23 cellular contexts compared by ENCODE assay signal in genomic region chr5:68418230-68418629, GRCh38.
DNase-seq lines count a peak whose midpoint lies in the region; ATAC-seq and TF ChIP-seq lines count a peak whose summit lies in the region.
"Had no signal": no experiment of that assay in that cellular context is flagged by ENCODE, and none has a peak within 500 bp of the region (broad histone marks: within the 10 kb centered on the region; RNA-seq: fewer than 3 reads in every experiment).

No MANE protein-coding gene starts in this region.

- ATAC-seq in activated CD4-positive, alpha-beta T cell treated with anti-CD3 and anti-CD28 coated beads for 36 hours: no peak
- no peak for ATAC-seq in activated CD8-positive, alpha-beta memory T cell treated with anti-CD3 and anti-CD28 coated beads, Interleukin-2, amount 10 ng/mL, durations not matched to agents 7 days and 5 days
- ATAC-seq in GM18861 (IDR thresholded peaks at IDR 0.05; ENCODE audit: unreplicated experiment): no peak
- ATAC-seq: esophagus mucosa; stimulated activated naive CD8-positive, alpha-beta T cell treated with anti-CD3 and anti-CD28 coated beads, Interleukin-15, amount 100 ng/mL, for 72 hours; T-helper 17 cell had no signal

- H3K36me3 ChIP-seq in sigmoid colon: no peaks in the 10 kb centered on the region
- H3K36me3 ChIP-seq in H7 (replicated peaks; ENCODE audit: control insufficient read depth, insufficient read depth, low read length): no peaks in the 10 kb centered on the region
- H3K36me3 ChIP-seq: HAP-1 had no signal

- no peak for TF ChIP-seq CTCF in VCaP (conservative IDR thresholded peaks at IDR 0.05)
- no peak for TF ChIP-seq CTCF in sigmoid colon (IDR thresholded peaks at IDR 0.05)

- DNase-seq in AG20443 (ENCODE audit: low spot score): peak; percentile 53
- peak; percentile 24 for DNase-seq in fibroblast of the conjunctiva (ENCODE audit: low read depth)
- peak; percentile 64 for DNase-seq in sigmoid colon
- DNase-seq in activated CD4-positive, alpha-beta T cell treated with anti-CD3 and anti-CD28 coated beads for 36 hours: no peak
- DNase-seq in activated CD8-positive, alpha-beta memory T cell treated with anti-CD3 and anti-CD28 coated beads, Interleukin-2, amount 10 ng/mL, durations not matched to agents 7 days and 5 days: no peak
- DNase-seq in H7: no peak
- DNase-seq: activated CD4-positive, CD25-positive, alpha-beta regulatory T cell; activated gamma-delta T cell; anterior cingulate cortex; Calu3; dorsolateral prefrontal cortex; GF-D8; MM.1S; NCI-H187; NCI-H446; posterior cingulate gyrus; SHP77 treated with DMSO at 0.1 percent for 48 hours; stimulated activated naive CD8-positive, alpha-beta T cell treated with anti-CD3 and anti-CD28 coated beads, Interleukin-15, amount 100 ng/mL, for 72 hours; T-helper 17 cell had no signal

- H3K4me1 Mint-ChIP-seq in activated CD4-positive, alpha-beta T cell treated with anti-CD3 and anti-CD28 coated beads for 36 hours: peaks cover 22% of the 10 kb centered on the region
- peaks cover 15% of the 10 kb centered on the region for H3K4me1 Mint-ChIP-seq in activated CD8-positive, alpha-beta memory T cell treated with anti-CD3 and anti-CD28 coated beads, Interleukin-2, amount 10 ng/mL, durations not matched to agents 7 days and 5 days

- intact Hi-C loops in sigmoid colon (cut with DNase I): no loop called here
- intact Hi-C loops in activated CD4-positive, alpha-beta T cell treated with anti-CD3 and anti-CD28 coated beads for 36 hours (cut with DNase I, micrococcal nuclease): no loop called here

- 88 to 90% methylated on average over 4 of the region's 4 CpGs for WGBS in sigmoid colon, 2 donors

- no peak for TF ChIP-seq POLR2A in sigmoid colon (IDR thresholded peaks at IDR 0.05)

- no peaks in the 10 kb centered on the region for H3K9me3 Mint-ChIP-seq in activated CD4-positive, alpha-beta T cell treated with anti-CD3 and anti-CD28 coated beads for 36 hours (ENCODE audit: low read depth)
- H3K9me3 Mint-ChIP-seq in activated CD8-positive, alpha-beta memory T cell treated with anti-CD3 and anti-CD28 coated beads, Interleukin-2, amount 10 ng/mL, durations not matched to agents 7 days and 5 days (ENCODE audit: low read depth): no peaks in the 10 kb centered on the region
- H3K9me3 Mint-ChIP-seq: stimulated activated naive CD8-positive, alpha-beta T cell treated with anti-CD3 and anti-CD28 coated beads, Interleukin-15, amount 100 ng/mL, for 72 hours had no signal

- H3K9me3 ChIP-seq in sigmoid colon: no peaks in the 10 kb centered on the region
- H3K9me3 ChIP-seq: HAP-1 had no signal

- H3K4me3 Mint-ChIP-seq in activated CD4-positive, alpha-beta T cell treated with anti-CD3 and anti-CD28 coated beads for 36 hours: no peak overlapping the region
- no peak overlapping the region for H3K4me3 Mint-ChIP-seq in activated CD8-positive, alpha-beta memory T cell treated with anti-CD3 and anti-CD28 coated beads, Interleukin-2, amount 10 ng/mL, durations not matched to agents 7 days and 5 days
- H3K4me3 Mint-ChIP-seq: stimulated activated naive CD8-positive, alpha-beta T cell treated with anti-CD3 and anti-CD28 coated beads, Interleukin-15, amount 100 ng/mL, for 72 hours; T-helper 17 cell had no signal

- TF ChIP-seq EP300 in sigmoid colon (IDR thresholded peaks at IDR 0.05): no peak

- H3K27ac Mint-ChIP-seq in activated CD4-positive, alpha-beta T cell treated with anti-CD3 and anti-CD28 coated beads for 36 hours: no peak overlapping the region
- no peak overlapping the region for H3K27ac Mint-ChIP-seq in activated CD8-positive, alpha-beta memory T cell treated with anti-CD3 and anti-CD28 coated beads, Interleukin-2, amount 10 ng/mL, durations not matched to agents 7 days and 5 days
- H3K27ac Mint-ChIP-seq: stimulated activated naive CD8-positive, alpha-beta T cell treated with anti-CD3 and anti-CD28 coated beads, Interleukin-15, amount 100 ng/mL, for 72 hours; T-helper 17 cell had no signal

- H3K27ac ChIP-seq in VCaP (peak overlapping the region; percentile 70), sigmoid colon (peak overlapping the region in 2 of 4 donors; percentile 4 to 38)
- H3K27ac ChIP-seq: dorsolateral prefrontal cortex had no signal

- POLR2A ChIA-PET in activated CD4-positive, alpha-beta T cell treated with anti-CD3 and anti-CD28 coated beads for 36 hours (lab: Charles Lee): no interaction called here

- H3K4me1 ChIP-seq in sigmoid colon: peaks cover 0 to 27% (median 16%) of the 10 kb centered on the region in 4 donors

- H3K27me3 ChIP-seq in sigmoid colon (no peaks in the 10 kb centered on the region), H7 (ENCODE audit: control insufficient read depth, insufficient read depth, low read length) (no peaks in the 10 kb centered on the region)
- H3K27me3 ChIP-seq: dorsolateral prefrontal cortex had no signal

- H3K4me3 ChIP-seq in sigmoid colon (no peak overlapping the region), H7 (ENCODE audit: insufficient read depth, low read depth, low read length) (no peak overlapping the region)
- H3K4me3 ChIP-seq: dorsolateral prefrontal cortex, HAP-1 had no signal

- CTCF ChIA-PET in activated CD4-positive, alpha-beta T cell treated with anti-CD3 and anti-CD28 coated beads for 36 hours (lab: Charles Lee): no interaction called here
- CTCF ChIA-PET in activated CD8-positive, alpha-beta memory T cell treated with anti-CD3 and anti-CD28 coated beads, Interleukin-2, amount 10 ng/mL, durations not matched to agents 7 days and 5 days (lab: Charles Lee): no interaction called here

- H3K27me3 Mint-ChIP-seq in activated CD4-positive, alpha-beta T cell treated with anti-CD3 and anti-CD28 coated beads for 36 hours: peaks cover 7% of the 10 kb centered on the region
- peaks cover 5% of the 10 kb centered on the region for H3K27me3 Mint-ChIP-seq in activated CD8-positive, alpha-beta memory T cell treated with anti-CD3 and anti-CD28 coated beads, Interleukin-2, amount 10 ng/mL, durations not matched to agents 7 days and 5 days
- H3K27me3 Mint-ChIP-seq: stimulated activated naive CD8-positive, alpha-beta T cell treated with anti-CD3 and anti-CD28 coated beads, Interleukin-15, amount 100 ng/mL, for 72 hours; T-helper 17 cell had no signal

- no peaks in the 10 kb centered on the region for H3K36me3 Mint-ChIP-seq in activated CD4-positive, alpha-beta T cell treated with anti-CD3 and anti-CD28 coated beads for 36 hours (ENCODE audit: low read depth)
- no peaks in the 10 kb centered on the region for H3K36me3 Mint-ChIP-seq in activated CD8-positive, alpha-beta memory T cell treated with anti-CD3 and anti-CD28 coated beads, Interleukin-2, amount 10 ng/mL, durations not matched to agents 7 days and 5 days

Comparison
In these comparisons a context has a peak if more than half of its experiments do, and no peak if none do; other contexts are left out.
1. DNase-seq: peak in AG20443 (single experiment), fibroblast of the conjunctiva (single experiment) and sigmoid colon (single experiment); none in activated CD4-positive, alpha-beta T cell treated with anti-CD3 and anti-CD28 coated beads for 36 hours (single experiment), activated CD8-positive, alpha-beta memory T cell treated with anti-CD3 and anti-CD28 coated beads, Interleukin-2, amount 10 ng/mL, durations not matched to agents 7 days and 5 days (single experiment) and H7 (single experiment).